In genomic region chr4:147778942-147779341, GRCh38 we compare ENCODE assay signal across 11 cellular contexts. TPM values are rescaled to one million over a fixed set of nuclear protein-coding genes. Genes with fewer than 3 reads are reported as not detected.
DNase-seq lines count a peak whose midpoint lies in the region; ATAC-seq and TF ChIP-seq lines count a peak whose summit lies in the region.
"Had no signal": no experiment of that assay in that cellular context is flagged by ENCODE, and none has a peak within 500 bp of the region (broad histone marks: within the 10 kb centered on the region; RNA-seq: fewer than 3 reads in every experiment).

No MANE protein-coding gene starts in this region.

- H3K9ac ChIP-seq in colonic mucosa (ENCODE audit: low read depth in 2 of 2, low read length in 2 of 2): no peak overlapping the region

- H3K36me3 ChIP-seq in colonic mucosa: no peaks in the 10 kb centered on the region
- H3K36me3 ChIP-seq: esophagus squamous epithelium had no signal

- no peaks in the 10 kb centered on the region for H3K9me3 ChIP-seq in colonic mucosa
- H3K9me3 ChIP-seq: esophagus squamous epithelium had no signal

- H3K27ac ChIP-seq in colonic mucosa: no peak overlapping the region
- H3K27ac ChIP-seq: esophagus squamous epithelium had no signal

- DNase-seq in GM20000 (ENCODE audit: low spot score) (peak; percentile 48), T-helper 9 cell (no peak), NCI-H446 treated with DMSO at 0.1 percent for 48 hours (lab: John Stamatoyannopoulos, UW) (no peak), colonic mucosa (no peak)
- no peak for DNase-seq in stimulated activated CD8-positive, alpha-beta memory T cell treated with anti-CD3 and anti-CD28 coated beads, Interleukin-4, amount 100 ng/mL, for 48 hours
- DNase-seq: esophagus squamous epithelium; naive thymus-derived CD8-positive, alpha-beta T cell; NCI-H187 treated with DMSO at 0.1 percent for 48 hours had no signal

- ATAC-seq in GM18505 (IDR thresholded peaks at IDR 0.05; ENCODE audit: unreplicated experiment) (peak; percentile 29), HG02943 (IDR thresholded peaks at IDR 0.05; ENCODE audit: low read depth, unreplicated experiment) (peak; percentile 54), HG03571 (IDR thresholded peaks at IDR 0.05; ENCODE audit: unreplicated experiment) (peak; percentile 64)
- ATAC-seq: naive thymus-derived CD8-positive, alpha-beta T cell had no signal

- no peaks in the 10 kb centered on the region for H3K27me3 ChIP-seq in colonic mucosa
- H3K27me3 ChIP-seq: esophagus squamous epithelium had no signal

- intact Hi-C loops in colonic mucosa (cut with DNase I): no loop called here

- H3K4me1 ChIP-seq in colonic mucosa: no peaks in the 10 kb centered on the region

- no peak overlapping the region for H3K4me3 ChIP-seq in colonic mucosa
- H3K4me3 ChIP-seq: esophagus squamous epithelium had no signal

- TF ChIP-seq POLR2A in GM18505 (IDR thresholded peaks at IDR 0.05; ENCODE audit: borderline replicate concordance, extremely low read depth, insufficient read depth, insufficient read length): no peak

- no peak for TF ChIP-seq CTCF in GM20000 (IDR thresholded peaks at IDR 0.05; ENCODE audit: extremely low read depth, missing control alignments)
- TF ChIP-seq CTCF in colonic mucosa (IDR thresholded peaks at IDR 0.05): no peak

RNA-seq across cellular contexts. Expression of gene ARHGAP10, which starts 47.1 kb away (rescaled TPM):
- 1 to 10 TPM; 4.4 to 7.1 TPM for total RNA-seq in colonic mucosa
